Comparison of ENCODE assay signal across 23 cellular contexts in genomic region chr7:49327155-49327554, GRCh38.
DNase-seq lines count a peak whose midpoint lies in the region; ATAC-seq, FAIRE-seq and TF ChIP-seq lines count a peak whose summit lies in the region.
"Had no signal": no experiment of that assay in that cellular context is flagged by ENCODE, and none has a peak within 500 bp of the region (broad histone marks: within the 10 kb centered on the region; RNA-seq: fewer than 3 reads in every experiment).

No MANE protein-coding gene starts in this region.

- no peak overlapping the region for H2BK5ac ChIP-seq in H1 (ENCODE audit: low read depth, low read length)

- H3K36me3 Mint-ChIP-seq in GM23338 (ENCODE audit: low read depth), result no peaks in the 10 kb centered on the region
- H3K36me3 Mint-ChIP-seq in HFFc6 (ENCODE audit: low read depth), result no peaks in the 10 kb centered on the region
- H3K36me3 Mint-ChIP-seq: CD4-positive, CD25-positive, alpha-beta regulatory T cell; CD8-positive, alpha-beta T cell had no signal

- no peak overlapping the region for H3K56ac ChIP-seq in H1 (replicated peaks; ENCODE audit: insufficient read length, low read depth, low read length)

- no peak overlapping the region for H3K27ac Mint-ChIP-seq in GM23338
- no peak overlapping the region for H3K27ac Mint-ChIP-seq in HFFc6
- H3K27ac Mint-ChIP-seq: B cell; CD4-positive, CD25-positive, alpha-beta regulatory T cell; CD8-positive, alpha-beta T cell had no signal

- CTCF ChIA-PET in H1 (lab: Charles Lee; ENCODE audit: partially characterized antibody), result interaction anchor here (0.7 kb wide), 1 partner anchor 15 kb away, joined by 3 read pairs; no protein-coding TSS in a partner anchor
- CTCF ChIA-PET in mammary epithelial cell (lab: Charles Lee; ENCODE audit: low non-redundant PET), result no interaction called here

- H3K9me3 ChIP-seq in H1 (ENCODE audit: insufficient read depth in 2 of 2, low read depth in 1 of 2, low read length in 1 of 2) (no peaks in the 10 kb centered on the region), mammary epithelial cell (replicated peaks; ENCODE audit: insufficient read depth, low read length) (no peaks in the 10 kb centered on the region)
- H3K9me3 ChIP-seq: BLaER1, Caco-2 had no signal

- H3K36me3 ChIP-seq in GM23338 (ENCODE audit: insufficient read depth) (no peaks in the 10 kb centered on the region), H1 (ENCODE audit: control insufficient read depth in 2 of 4, insufficient read depth in 4 of 4, low read length in 3 of 4) (no peaks in the 10 kb centered on the region), mammary epithelial cell (ENCODE audit: insufficient read depth, low read length) (no peaks in the 10 kb centered on the region)
- H3K36me3 ChIP-seq: BLaER1 had no signal

- TF ChIP-seq RAD21 in H1 (IDR thresholded peaks at IDR 0.05 in 1 of 2, conservative IDR thresholded peaks at IDR 0.05 in 1 of 2; ENCODE audit: low read depth in 2 of 2, low read length in 2 of 2), result no peak

- H3K18ac ChIP-seq in H1 (ENCODE audit: extremely low read depth, low read length), result no peak overlapping the region

- no peak overlapping the region for H3K4ac ChIP-seq in H1 (replicated peaks; ENCODE audit: insufficient read length, low read depth, low read length)

- POLR2A ChIA-PET in H1 (lab: Charles Lee; ENCODE audit: partially characterized antibody), result no interaction called here

- H3K9me2 ChIP-seq in GM23338 (ENCODE audit: insufficient read depth), result no peaks in the 10 kb centered on the region

- H2BK20ac ChIP-seq in H1 (ENCODE audit: low read length), result no peak overlapping the region

- H3K4me3 Mint-ChIP-seq in GM23338 (no peak overlapping the region), HFFc6 (no peak overlapping the region)
- H3K4me3 Mint-ChIP-seq: B cell; CD4-positive, CD25-positive, alpha-beta regulatory T cell; CD8-positive, alpha-beta T cell had no signal

- intact Hi-C loops in posterior vena cava (cut with DNase I) (no loop called here), mammary epithelial cell (cut with micrococcal nuclease) (loop anchor here (10.0 kb wide), 1 partner anchor 232 kb away; no protein-coding TSS in a partner anchor)

- H2AFZ ChIP-seq in GM23338, result no peak overlapping the region
- H2AFZ ChIP-seq in H1 (ENCODE audit: low read length), result 0 out of 2 replicates have a peak overlapping the region, but pooled peaks have one; percentile 5
- no peak overlapping the region for H2AFZ ChIP-seq in mammary epithelial cell (ENCODE audit: low read depth, low read length)

- H3K79me2 ChIP-seq in GM23338 (replicated peaks; ENCODE audit: insufficient read depth) (no peaks in the 10 kb centered on the region), H1 (ENCODE audit: control insufficient read depth in 1 of 2, insufficient read depth in 2 of 2, low read length in 2 of 2) (no peaks in the 10 kb centered on the region), mammary epithelial cell (ENCODE audit: insufficient read depth, low read length) (no peaks in the 10 kb centered on the region)

- H3K4me1 ChIP-seq in GM23338 (ENCODE audit: insufficient read depth) (no peaks in the 10 kb centered on the region), H1 (replicated peaks in 1 of 4; ENCODE audit: control insufficient read depth in 3 of 4, insufficient read depth in 4 of 4, low read length in 3 of 4) (no peaks in the 10 kb centered on the region), mammary epithelial cell (ENCODE audit: insufficient read depth, low read length) (no peaks in the 10 kb centered on the region)
- H3K4me1 ChIP-seq: BLaER1, Caco-2 had no signal

- no peak overlapping the region for H4K5ac ChIP-seq in H1 (ENCODE audit: insufficient read length, low read depth, low read length)

- TF ChIP-seq EP300 in H1 (IDR thresholded peaks at IDR 0.05; ENCODE audit: borderline replicate concordance in 1 of 2, low read depth in 2 of 2, low read length in 2 of 2), result no peak

- no peak overlapping the region for H3K4me3 ChIP-seq in GM23338
- no peak overlapping the region for H3K4me3 ChIP-seq in H1 (ENCODE audit: extremely low read depth in 1 of 4, insufficient read depth in 2 of 4, low read depth in 3 of 4, low read length in 4 of 4)
- no peak overlapping the region for H3K4me3 ChIP-seq in mammary epithelial cell (replicated peaks in 1 of 3; ENCODE audit: insufficient read depth in 1 of 3, low read depth in 2 of 3, low read length in 3 of 3)
- H3K4me3 ChIP-seq: BLaER1 had no signal

- H3F3A ChIP-seq in GM23338 (replicated peaks; ENCODE audit: low read depth), result no peaks in the 10 kb centered on the region

- no peak for TF ChIP-seq POLR2A in H1 (IDR thresholded peaks at IDR 0.05; ENCODE audit: control extremely low read depth in 1 of 2, low read depth in 2 of 2, low read length in 2 of 2)

- H3K23me2 ChIP-seq in H1 (ENCODE audit: low read depth, low read length), result no peaks in the 10 kb centered on the region

- H3K4me2 ChIP-seq in GM23338 (no peak overlapping the region), H1 (ENCODE audit: insufficient read depth in 1 of 2, low read depth in 2 of 2, low read length in 2 of 2) (no peak overlapping the region), mammary epithelial cell (ENCODE audit: insufficient read depth, low read depth, low read length) (no peak overlapping the region)
- H3K4me2 ChIP-seq: BLaER1 had no signal

- in situ Hi-C loops in mammary epithelial cell (cut with MboI; ENCODE audit: low sequenced_read_pairs in 2 of 2), result no loop called here

- dilution Hi-C loops in mammary epithelial cell (cut with HindIII; ENCODE audit: low sequenced_read_pairs), result no loop called here

- no peaks in the 10 kb centered on the region for H4K20me1 ChIP-seq in GM23338 (replicated peaks; ENCODE audit: insufficient read depth)
- H4K20me1 ChIP-seq in H1 (replicated peaks in 1 of 2; ENCODE audit: control insufficient read depth in 1 of 2, insufficient read depth in 2 of 2, low read length in 2 of 2), result no peaks in the 10 kb centered on the region
- no peaks in the 10 kb centered on the region for H4K20me1 ChIP-seq in mammary epithelial cell (ENCODE audit: insufficient read depth, low read length)
- H4K20me1 ChIP-seq: BLaER1 had no signal

- no peaks in the 10 kb centered on the region for H3K9me3 Mint-ChIP-seq in GM23338
- peaks cover 38% of the 10 kb centered on the region for H3K9me3 Mint-ChIP-seq in HFFc6

- no peak overlapping the region for H3K23ac ChIP-seq in H1 (ENCODE audit: insufficient read length)

- BruUV-seq in mammary epithelial cell (replicated peaks; lab: Mats Ljungman, UMichigan), result no TSS peak

- no peak overlapping the region for H2BK120ac ChIP-seq in H1 (replicated peaks; ENCODE audit: low read depth, low read length)

- FAIRE-seq in H1 (lab: Jason Lieb, UNC), result peak; percentile 24
- FAIRE-seq: A204.1, G401.6, GM12892, GM19239 had no signal

- no peak overlapping the region for H4K8ac ChIP-seq in H1 (ENCODE audit: extremely low read depth, insufficient read depth, low read length)

- H3K79me1 ChIP-seq in H1 (ENCODE audit: low read depth, low read length), result no peaks in the 10 kb centered on the region

- H2AK5ac ChIP-seq in H1 (ENCODE audit: low read depth, low read length), result no peak overlapping the region

- no peak overlapping the region for H2BK15ac ChIP-seq in H1 (ENCODE audit: low read length)

- no peak for ATAC-seq in GM23338
- ATAC-seq: CD8-positive, alpha-beta T cell had no signal

- H3K4me1 Mint-ChIP-seq in GM23338, result peaks cover 3% of the 10 kb centered on the region; the same call in 1 of the 3 replicates
- no peaks in the 10 kb centered on the region for H3K4me1 Mint-ChIP-seq in HFFc6 (ENCODE audit: low read depth)
- H3K4me1 Mint-ChIP-seq: B cell; CD4-positive, CD25-positive, alpha-beta regulatory T cell had no signal

- no peak overlapping the region for H3K14ac ChIP-seq in H1 (ENCODE audit: insufficient read length)

- 97% methylated on average over 8 of the region's 8 CpGs; no CpG with 5 or more reads in 1 of the 2 experiments for WGBS in H1 (ENCODE audit: extremely low coverage in 1 of 2, insufficient coverage in 1 of 2, insufficient read length in 1 of 2, insufficient replicate concordance in 2 of 2, low coverage in 1 of 2, low lambda C conversion rate in 2 of 2, missing lambda C conversion rate in 1 of 2), 2 experiments
- WGBS in mammary epithelial cell (ENCODE audit: low coverage, missing lambda C conversion rate), result 94% methylated on average over 8 of the region's 8 CpGs

- H4K91ac ChIP-seq in H1 (replicated peaks; ENCODE audit: insufficient read length, low read length), result no peak overlapping the region

- H2BK12ac ChIP-seq in H1 (ENCODE audit: low read depth, low read length), result no peak overlapping the region

- TF ChIP-seq CTCF in GM23338 (conservative IDR thresholded peaks at IDR 0.05; ENCODE audit: low read depth in 2 of 2) (no peak), H1 (IDR thresholded peaks at IDR 0.05; ENCODE audit: control extremely low read depth in 1 of 3, insufficient read depth in 1 of 3, low read depth in 1 of 3, low read length in 3 of 3) (no peak), mammary epithelial cell (conservative IDR thresholded peaks at IDR 0.05 in 1 of 2, IDR thresholded peaks at IDR 0.05 in 1 of 2; ENCODE audit: extremely low read depth in 1 of 2, insufficient read depth in 1 of 2, low read depth in 1 of 2, low read length in 2 of 2) (no peak), HFFc6 (IDR thresholded peaks at IDR 0.05) (no peak)

- H3K27me3 Mint-ChIP-seq in GM23338 (ENCODE audit: insufficient read depth, low read depth, poor library complexity) (no peaks in the 10 kb centered on the region), HFFc6 (ENCODE audit: insufficient read depth) (no peaks in the 10 kb centered on the region; the same call in 1 of the 2 replicates)
- H3K27me3 Mint-ChIP-seq: B cell; CD4-positive, CD25-positive, alpha-beta regulatory T cell had no signal

- no peak overlapping the region for H3K9ac ChIP-seq in H1 (replicated peaks in 1 of 4; ENCODE audit: extremely low read depth in 1 of 4, low read depth in 3 of 4, low read length in 3 of 4)
- H3K9ac ChIP-seq in mammary epithelial cell (ENCODE audit: insufficient read depth, low read length), result no peak overlapping the region
- H3K9ac ChIP-seq: BLaER1 had no signal

- no peak overlapping the region for H3K27ac ChIP-seq in GM23338 (ENCODE audit: low read depth)
- no peak overlapping the region for H3K27ac ChIP-seq in H1 (ENCODE audit: low read depth, low read length)
- H3K27ac ChIP-seq in mammary epithelial cell (ENCODE audit: insufficient read depth, low read depth, low read length), result no peak overlapping the region
- H3K27ac ChIP-seq: 22Rv1, BLaER1, C4-2B had no signal

- peak; percentile 5 for DNase-seq in GM23338 (ENCODE audit: low spot score)
- peak; percentile 26 for DNase-seq in RPMI7951 (ENCODE audit: low read depth)
- DNase-seq in H1 (ENCODE audit: low read depth in 1 of 2, low spot score in 2 of 2), result no peak
- peak; percentile 64 for DNase-seq in posterior vena cava (ENCODE audit: low spot score)
- no peak for DNase-seq in mammary epithelial cell
- DNase-seq in HFFc6, result no peak
- DNase-seq in GM19240 (ENCODE audit: insufficient read length, low spot score), result no peak
- DNase-seq: Caco-2; CD4-positive, CD25-positive, alpha-beta regulatory T cell; CD8-positive, alpha-beta T cell; DMS153; DND-41; GOT3; H7; HCEC 1CT had no signal

- no peaks in the 10 kb centered on the region for H3K27me3 ChIP-seq in GM23338 (ENCODE audit: insufficient read depth)
- no peaks in the 10 kb centered on the region for H3K27me3 ChIP-seq in H1 (replicated peaks in 1 of 4; ENCODE audit: control insufficient read depth in 3 of 4, extremely low read depth in 1 of 4, insufficient read depth in 3 of 4, low read length in 3 of 4)
- no peaks in the 10 kb centered on the region for H3K27me3 ChIP-seq in mammary epithelial cell (ENCODE audit: insufficient read depth, low read length)
- H3K27me3 ChIP-seq: BLaER1 had no signal

Comparison
In these comparisons a context has a peak if more than half of its experiments do, and no peak if none do; other contexts are left out.
1. DNase-seq: peak in GM23338 (single experiment), RPMI7951 (single experiment) and posterior vena cava (single experiment); none in H1 (0 of 2), mammary epithelial cell (single experiment), HFFc6 (single experiment) and GM19240 (single experiment).